1 cellular context compared by ENCODE assay signal in genomic region chr16:19886061-19886792, GRCh38.
A peak's percentile ranks its signal among the peaks of the same experiment; 100 is the strongest.
TF ChIP-seq lines count a peak whose summit lies in the region.

No MANE protein-coding gene starts in this region.

TF ChIP-seq in HepG2, 621 proteins besides CTCF, POLR2A, EP300 and RAD21 (continued from another document and continues in another):
- TF ChIP-seq NR0B2 (CRISPR knock-in tag; IDR thresholded peaks at IDR 0.05), result 0 out of 2 replicates have a peak, but pooled peaks have one; percentile 49
- TF ChIP-seq ZNF589 (CRISPR knock-in tag; conservative IDR thresholded peaks at IDR 0.05), result no peak
- no peak for TF ChIP-seq RARG (CRISPR knock-in tag; IDR thresholded peaks at IDR 0.05; ENCODE audit: low read depth)
- no peak for TF ChIP-seq ZBTB43 (CRISPR knock-in tag; conservative IDR thresholded peaks at IDR 0.05)
- TF ChIP-seq MAX (IDR thresholded peaks at IDR 0.05), result peak; percentile 79
- TF ChIP-seq HNF1B (CRISPR knock-in tag; IDR thresholded peaks at IDR 0.05), result peak; percentile 86
- no peak for TF ChIP-seq ZBTB7A (CRISPR knock-in tag; IDR thresholded peaks at IDR 0.05)
- peak; percentile 57; the same call in 1 of the 2 replicates for TF ChIP-seq TOE1 (CRISPR knock-in tag; IDR thresholded peaks at IDR 0.05)
- TF ChIP-seq PLRG1 (conservative IDR thresholded peaks at IDR 0.05), result no peak
- peak; percentile 27 to 56; a peak in 2 of 4 replicates for TF ChIP-seq MAFK (conservative IDR thresholded peaks at IDR 0.05 in 1 of 2, IDR thresholded peaks at IDR 0.05 in 1 of 2; ENCODE audit: low read length in 2 of 2)
- TF ChIP-seq RFX3 (CRISPR knock-in tag; IDR thresholded peaks at IDR 0.05), result no peak; the same call in 1 of the 2 replicates
- TF ChIP-seq E2F5 (CRISPR knock-in tag; conservative IDR thresholded peaks at IDR 0.05), result peak; percentile 83
- no peak for TF ChIP-seq ZNF510 (CRISPR knock-in tag; IDR thresholded peaks at IDR 0.05; ENCODE audit: low read depth)
- TF ChIP-seq ZNF432 (CRISPR knock-in tag; IDR thresholded peaks at IDR 0.05; ENCODE audit: borderline replicate concordance), result no peak
- TF ChIP-seq ZNF710 (CRISPR knock-in tag; IDR thresholded peaks at IDR 0.05; ENCODE audit: borderline replicate concordance), result peak; percentile 70; the same call in 1 of the 2 replicates
- TF ChIP-seq ARID3A (IDR thresholded peaks at IDR 0.05; ENCODE audit: low read depth, low read length), result 0 out of 2 replicates have a peak, but pooled peaks have one; percentile 30
- TF ChIP-seq MAFF (IDR thresholded peaks at IDR 0.05; ENCODE audit: low read depth, low read length), result peak; percentile 61
- no peak for TF ChIP-seq TAF15 (IDR thresholded peaks at IDR 0.05; ENCODE audit: low read depth, low read length, poor library complexity, severe bottlenecking)
- TF ChIP-seq BRD4 (CRISPR knock-in tag; IDR thresholded peaks at IDR 0.05), result no peak
- 0 out of 2 replicates have a peak, but pooled peaks have one; percentile 49 for TF ChIP-seq MEIS1 (CRISPR knock-in tag; IDR thresholded peaks at IDR 0.05; ENCODE audit: borderline replicate concordance)
- peak; percentile 17; the same call in 1 of the 2 replicates for TF ChIP-seq ZNF276 (CRISPR knock-in tag; IDR thresholded peaks at IDR 0.05; ENCODE audit: low read depth)
- peak; percentile 65 for TF ChIP-seq TBL1XR1 (IDR thresholded peaks at IDR 0.05; ENCODE audit: borderline replicate concordance, low read length, partially characterized antibody)
- TF ChIP-seq TBX3 (IDR thresholded peaks at IDR 0.05; ENCODE audit: borderline replicate concordance), result no peak
- TF ChIP-seq ZNF564 (CRISPR knock-in tag; IDR thresholded peaks at IDR 0.05), result no peak
- TF ChIP-seq NFKB2 (CRISPR knock-in tag; IDR thresholded peaks at IDR 0.05; ENCODE audit: borderline replicate concordance), result no peak
- no peak for TF ChIP-seq ZBTB21 (CRISPR knock-in tag; IDR thresholded peaks at IDR 0.05)
- peak; percentile 76; the same call in 1 of the 2 replicates for TF ChIP-seq SP140L (CRISPR knock-in tag; IDR thresholded peaks at IDR 0.05; ENCODE audit: borderline replicate concordance)
- peak; percentile 59; the same call in 1 of the 2 replicates for TF ChIP-seq IRX3 (CRISPR knock-in tag; IDR thresholded peaks at IDR 0.05; ENCODE audit: borderline replicate concordance, low read depth)
- no peak for TF ChIP-seq CENPT (CRISPR knock-in tag; IDR thresholded peaks at IDR 0.05; ENCODE audit: low read depth)
- TF ChIP-seq GATA4 (IDR thresholded peaks at IDR 0.05; ENCODE audit: borderline replicate concordance, low read depth), result no peak
- no peak for TF ChIP-seq HINFP (CRISPR knock-in tag; IDR thresholded peaks at IDR 0.05; ENCODE audit: low read depth)
- 0 out of 2 replicates have a peak, but pooled peaks have one; percentile 36 for TF ChIP-seq ZNF124 (CRISPR knock-in tag; IDR thresholded peaks at IDR 0.05)
- TF ChIP-seq MBD4 (IDR thresholded peaks at IDR 0.05; ENCODE audit: borderline replicate concordance, low read length), result no peak
- no peak; the same call in 1 of the 2 replicates for TF ChIP-seq BCL6 (CRISPR knock-in tag; IDR thresholded peaks at IDR 0.05)
- no peak for TF ChIP-seq PLSCR1 (CRISPR knock-in tag; IDR thresholded peaks at IDR 0.05; ENCODE audit: borderline replicate concordance)
- TF ChIP-seq NCOA5 (CRISPR knock-in tag; IDR thresholded peaks at IDR 0.05), result no peak
- 0 out of 2 replicates have a peak, but pooled peaks have one; percentile 74 for TF ChIP-seq ZNF335 (CRISPR knock-in tag; IDR thresholded peaks at IDR 0.05)
- peak; percentile 74; the same call in 1 of the 2 replicates for TF ChIP-seq MTF2 (CRISPR knock-in tag; IDR thresholded peaks at IDR 0.05; ENCODE audit: borderline replicate concordance)
- TF ChIP-seq ZNF766 (CRISPR knock-in tag; IDR thresholded peaks at IDR 0.05; ENCODE audit: borderline replicate concordance), result no peak
- no peak for TF ChIP-seq SP5 (CRISPR knock-in tag; IDR thresholded peaks at IDR 0.05; ENCODE audit: borderline replicate concordance, low read depth)
- TF ChIP-seq ZNF781 (CRISPR knock-in tag; IDR thresholded peaks at IDR 0.05; ENCODE audit: borderline replicate concordance, not compliant biosample characterization), result peak; percentile 79
- no peak for TF ChIP-seq BCL3 (CRISPR knock-in tag; IDR thresholded peaks at IDR 0.05)
- TF ChIP-seq FLYWCH1 (CRISPR knock-in tag; IDR thresholded peaks at IDR 0.05), result no peak
- peak; percentile 91; the same call in 1 of the 2 replicates for TF ChIP-seq FOXC1 (CRISPR knock-in tag; IDR thresholded peaks at IDR 0.05; ENCODE audit: borderline replicate concordance)
- peak; percentile 77 for TF ChIP-seq FOXA3 (CRISPR knock-in tag; IDR thresholded peaks at IDR 0.05)
- TF ChIP-seq ELF4 (CRISPR knock-in tag; IDR thresholded peaks at IDR 0.05; ENCODE audit: borderline replicate concordance), result no peak
- TF ChIP-seq SPEN (CRISPR knock-in tag; IDR thresholded peaks at IDR 0.05; ENCODE audit: low read depth), result no peak
- TF ChIP-seq MIER2 (CRISPR knock-in tag; IDR thresholded peaks at IDR 0.05), result 0 out of 2 replicates have a peak, but pooled peaks have one; percentile 21
- TF ChIP-seq ZGPAT (CRISPR knock-in tag; IDR thresholded peaks at IDR 0.05), result peak; percentile 77; the same call in 1 of the 2 replicates
- TF ChIP-seq FOSL2 (CRISPR knock-in tag; IDR thresholded peaks at IDR 0.05), result peak; percentile 60
- peak; percentile 53; the same call in 1 of the 2 replicates for TF ChIP-seq ISL2 (CRISPR knock-in tag; IDR thresholded peaks at IDR 0.05)
- TF ChIP-seq SAP130 (CRISPR knock-in tag; IDR thresholded peaks at IDR 0.05; ENCODE audit: low read depth), result peak; percentile 36; the same call in 1 of the 2 replicates
- no peak; the same call in 1 of the 2 replicates for TF ChIP-seq ZNF788 (CRISPR knock-in tag; IDR thresholded peaks at IDR 0.05; ENCODE audit: borderline replicate concordance)
